In the genomic region with DNA sequence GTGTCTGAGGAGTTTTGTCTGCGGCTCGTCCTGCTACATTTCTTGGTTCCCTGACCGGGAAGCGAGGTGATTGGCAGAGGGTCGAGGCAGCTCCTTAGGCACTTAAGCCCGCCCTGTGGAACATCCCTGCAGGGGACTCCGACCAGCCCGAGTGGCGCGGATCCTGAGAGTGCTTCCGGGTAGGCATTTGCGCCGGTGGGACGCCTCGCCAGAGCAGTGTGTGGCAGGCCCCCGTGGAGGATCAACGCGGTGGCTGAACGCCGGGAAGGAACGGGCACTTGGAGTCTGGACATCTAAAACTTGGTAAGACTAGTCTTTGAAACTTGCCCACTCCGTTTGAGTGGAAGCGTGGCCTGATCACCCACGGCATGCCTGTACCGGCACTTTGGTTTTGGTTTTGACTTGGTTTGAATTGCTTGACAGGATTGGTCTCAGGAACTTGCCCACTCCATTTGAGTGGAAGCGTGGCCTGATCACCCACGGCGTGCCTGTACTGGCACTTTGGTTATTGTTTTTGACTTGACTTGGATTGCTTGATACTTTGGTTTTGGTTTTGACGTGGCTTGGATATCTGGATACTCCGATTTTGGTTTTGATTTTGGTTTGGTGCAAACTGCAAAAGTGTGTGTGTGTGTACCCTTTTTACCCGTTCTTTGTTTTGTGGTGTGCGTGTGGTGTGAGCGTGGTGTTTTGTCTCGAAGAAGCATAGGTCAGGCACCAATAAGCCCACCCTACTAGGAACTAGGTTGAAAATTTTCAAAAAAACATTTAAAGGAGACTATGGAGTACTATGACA, we compare ENCODE assay signal across 8 cellular contexts. TPM values are rescaled to one million over a fixed set of nuclear protein-coding genes. Genes with fewer than 3 reads are reported as not detected.
A peak's percentile ranks its signal among the peaks of the same experiment; 100 is the strongest.
DNase-seq lines count a peak whose midpoint lies in the region; ATAC-seq and TF ChIP-seq lines count a peak whose summit lies in the region.
"Not testable (repeated sequence)": the region's sequence is repeated elsewhere in the genome, so short reads cannot be mapped to it uniquely, and the experiment has no call there.
"Had no signal": no experiment of that assay in that cellular context is flagged by ENCODE, and none has a peak within 500 bp of the region (broad histone marks: within the 10 kb centered on the region; RNA-seq: fewer than 3 reads in every experiment).

No MANE protein-coding gene starts in this region.

- not testable (repeated sequence) for H3K27me3 Mint-ChIP-seq in CD8-positive, alpha-beta memory T cell; activated CD4-positive, alpha-beta memory T cell treated with anti-CD3 and anti-CD28 coated beads, Interleukin-2, amount 10 ng/mL, durations not matched to agents 7 days and 5 days; activated naive CD4-positive, alpha-beta T cell treated with anti-CD3 and anti-CD28 coated beads, Interleukin-2, amount 50 U/mL, for 24 hours; effector memory CD8-positive, alpha-beta T cell; stimulated activated memory B cell treated with anti-CD40 and anti-IgM and Interleukin-4, amounts not matched to agents 10 μg/mL and 1 μg/mL and 100 μg/mL, for 72 hours

- H2AFZ ChIP-seq in OCI-LY7 (ENCODE audit: low read length), result not testable (repeated sequence)

- peak overlapping the region in 6 of 7 donors; percentile 9 to 89 (median 60) for H3K4me3 Mint-ChIP-seq in CD8-positive, alpha-beta memory T cell
- peak overlapping the region; percentile 50 for H3K4me3 Mint-ChIP-seq in activated CD4-positive, alpha-beta memory T cell treated with anti-CD3 and anti-CD28 coated beads, Interleukin-2, amount 10 ng/mL, durations not matched to agents 7 days and 5 days
- H3K4me3 Mint-ChIP-seq in activated naive CD4-positive, alpha-beta T cell treated with anti-CD3 and anti-CD28 coated beads, Interleukin-2, amount 50 U/mL, for 24 hours; stimulated activated memory B cell treated with anti-CD40 and anti-IgM and Interleukin-4, amounts not matched to agents 10 μg/mL and 1 μg/mL and 100 μg/mL, for 72 hours: not testable (repeated sequence)
- peak overlapping the region; percentile 17 to 38 for H3K4me3 Mint-ChIP-seq in effector memory CD8-positive, alpha-beta T cell

- BruUV-seq in OCI-LY7 (replicated peaks; lab: Mats Ljungman, UMichigan), result not testable (repeated sequence)

- H3K27ac ChIP-seq in CD8-positive, alpha-beta memory T cell (ENCODE audit: low read depth, low read length), result peak overlapping the region; percentile 70
- peak overlapping the region; percentile 60 for H3K27ac ChIP-seq in OCI-LY7 (ENCODE audit: low read depth, low read length, poor library complexity, severe bottlenecking)

- H3K36me3 ChIP-seq in CD8-positive, alpha-beta memory T cell (ENCODE audit: insufficient read depth, low read length), result not testable (repeated sequence)
- H3K36me3 ChIP-seq in OCI-LY7 (ENCODE audit: insufficient read depth, low read length), result peaks cover 19% of the 10 kb centered on the region

- CTCF ChIA-PET in CD8-positive, alpha-beta memory T cell (lab: Charles Lee); OCI-LY7 (lab: Charles Lee; ENCODE audit: unreplicated experiment); activated CD4-positive, alpha-beta memory T cell treated with anti-CD3 and anti-CD28 coated beads, Interleukin-2, amount 10 ng/mL, durations not matched to agents 7 days and 5 days (lab: Charles Lee): not testable (repeated sequence)

- peaks cover 49% of the 10 kb centered on the region for H3K79me2 ChIP-seq in OCI-LY7 (ENCODE audit: insufficient read depth, low read depth, low read length)

- TF ChIP-seq CTCF in OCI-LY7 (conservative IDR thresholded peaks at IDR 0.05; ENCODE audit: low read length), result not testable (repeated sequence)

- peaks cover 32 to 48% (median 45%) of the 10 kb centered on the region in 3 donors for H3K4me1 Mint-ChIP-seq in CD8-positive, alpha-beta memory T cell
- peaks cover 58% of the 10 kb centered on the region for H3K4me1 Mint-ChIP-seq in activated CD4-positive, alpha-beta memory T cell treated with anti-CD3 and anti-CD28 coated beads, Interleukin-2, amount 10 ng/mL, durations not matched to agents 7 days and 5 days
- not testable (repeated sequence) for H3K4me1 Mint-ChIP-seq in activated naive CD4-positive, alpha-beta T cell treated with anti-CD3 and anti-CD28 coated beads, Interleukin-2, amount 50 U/mL, for 24 hours
- H3K4me1 Mint-ChIP-seq in effector memory CD8-positive, alpha-beta T cell (ENCODE audit: low read depth in 2 of 2), result peaks cover 24 to 36% of the 10 kb centered on the region in 2 donors
- H3K4me1 Mint-ChIP-seq in stimulated activated memory B cell treated with anti-CD40 and anti-IgM and Interleukin-4, amounts not matched to agents 10 μg/mL and 1 μg/mL and 100 μg/mL, for 72 hours, result peaks cover 47% of the 10 kb centered on the region

- not testable (repeated sequence) for H3K9me3 ChIP-seq in CD8-positive, alpha-beta memory T cell (ENCODE audit: low read length); OCI-LY7 (ENCODE audit: low read length)

- H3K27me3 ChIP-seq in CD8-positive, alpha-beta memory T cell (ENCODE audit: insufficient read depth, low read length, poor library complexity, severe bottlenecking), result not testable (repeated sequence)

- not testable (repeated sequence) for H4K20me1 ChIP-seq in OCI-LY7 (ENCODE audit: insufficient read depth, low read length)

- DNase-seq in CD8-positive, alpha-beta memory T cell; OCI-LY7 (ENCODE audit: low spot score); activated CD4-positive, alpha-beta memory T cell treated with anti-CD3 and anti-CD28 coated beads, Interleukin-2, amount 10 ng/mL, durations not matched to agents 7 days and 5 days; effector memory CD8-positive, alpha-beta T cell: not testable (repeated sequence)
- DNase-seq in activated CD8-positive, alpha-beta memory T cell treated with anti-CD3 and anti-CD28 coated beads, Interleukin-2, amount 50 U/mL, for 48 hours, result peak; percentile 50

- POLR2A ChIA-PET in CD8-positive, alpha-beta memory T cell (lab: Charles Lee); activated CD4-positive, alpha-beta memory T cell treated with anti-CD3 and anti-CD28 coated beads, Interleukin-2, amount 10 ng/mL, durations not matched to agents 7 days and 5 days (lab: Charles Lee): not testable (repeated sequence)
- POLR2A ChIA-PET in OCI-LY7 (lab: Charles Lee), result interaction anchor here (0.8 kb wide), 1 partner anchor 11 kb away, joined by 3 read pairs; no protein-coding TSS in a partner anchor

- not testable (repeated sequence) for H3K9me3 Mint-ChIP-seq in CD8-positive, alpha-beta memory T cell; activated CD4-positive, alpha-beta memory T cell treated with anti-CD3 and anti-CD28 coated beads, Interleukin-2, amount 10 ng/mL, durations not matched to agents 7 days and 5 days; activated naive CD4-positive, alpha-beta T cell treated with anti-CD3 and anti-CD28 coated beads, Interleukin-2, amount 50 U/mL, for 24 hours; effector memory CD8-positive, alpha-beta T cell; stimulated activated memory B cell treated with anti-CD40 and anti-IgM and Interleukin-4, amounts not matched to agents 10 μg/mL and 1 μg/mL and 100 μg/mL, for 72 hours

- H3K4me2 ChIP-seq in OCI-LY7 (ENCODE audit: low read length), result peak overlapping the region; percentile 85

- not testable (repeated sequence) for H3K9me2 ChIP-seq in OCI-LY7 (ENCODE audit: insufficient read depth, low read length)

- not testable (repeated sequence) for ATAC-seq in effector memory CD8-positive, alpha-beta T cell (replicated peaks); stimulated activated memory B cell treated with anti-CD40 and anti-IgM and Interleukin-4, amounts not matched to agents 10 μg/mL and 1 μg/mL and 100 μg/mL, for 72 hours

- not testable (repeated sequence) for H3K4me1 ChIP-seq in CD8-positive, alpha-beta memory T cell (ENCODE audit: insufficient read depth, low read length)
- peaks cover 72% of the 10 kb centered on the region for H3K4me1 ChIP-seq in OCI-LY7 (ENCODE audit: insufficient read depth, low read length, poor library complexity, severe bottlenecking)

- not testable (repeated sequence) for H3K4me3 ChIP-seq in CD8-positive, alpha-beta memory T cell (ENCODE audit: low read length)
- peak overlapping the region; percentile 74 for H3K4me3 ChIP-seq in OCI-LY7 (ENCODE audit: low read depth, low read length, poor library complexity, severe bottlenecking)

- H3K36me3 Mint-ChIP-seq in CD8-positive, alpha-beta memory T cell; activated CD4-positive, alpha-beta memory T cell treated with anti-CD3 and anti-CD28 coated beads, Interleukin-2, amount 10 ng/mL, durations not matched to agents 7 days and 5 days (ENCODE audit: low read depth); activated naive CD4-positive, alpha-beta T cell treated with anti-CD3 and anti-CD28 coated beads, Interleukin-2, amount 50 U/mL, for 24 hours; effector memory CD8-positive, alpha-beta T cell (ENCODE audit: insufficient read depth); stimulated activated memory B cell treated with anti-CD40 and anti-IgM and Interleukin-4, amounts not matched to agents 10 μg/mL and 1 μg/mL and 100 μg/mL, for 72 hours: not testable (repeated sequence)

- H3K27ac Mint-ChIP-seq in CD8-positive, alpha-beta memory T cell, result peak overlapping the region in 7 of 8 donors; percentile 9 to 86 (median 68)
- peak overlapping the region; percentile 59 for H3K27ac Mint-ChIP-seq in activated CD4-positive, alpha-beta memory T cell treated with anti-CD3 and anti-CD28 coated beads, Interleukin-2, amount 10 ng/mL, durations not matched to agents 7 days and 5 days
- peak overlapping the region; percentile 8 for H3K27ac Mint-ChIP-seq in activated naive CD4-positive, alpha-beta T cell treated with anti-CD3 and anti-CD28 coated beads, Interleukin-2, amount 50 U/mL, for 24 hours
- H3K27ac Mint-ChIP-seq in effector memory CD8-positive, alpha-beta T cell, result peak overlapping the region; percentile 36 to 74
- H3K27ac Mint-ChIP-seq in stimulated activated memory B cell treated with anti-CD40 and anti-IgM and Interleukin-4, amounts not matched to agents 10 μg/mL and 1 μg/mL and 100 μg/mL, for 72 hours, result peak overlapping the region; percentile 66

- intact Hi-C loops in OCI-LY7 (cut with micrococcal nuclease; ENCODE audit: unreplicated experiment), result not testable (repeated sequence)

RNA-seq across cellular contexts. Expression of a gene that starts 6.7 kb away (rescaled TPM):
- 10 to 100 TPM; 63.1 to 70.0 TPM for total RNA-seq in CD8-positive, alpha-beta memory T cell
- polyA plus RNA-seq in CD8-positive, alpha-beta memory T cell, result 4.0 TPM
- 111 and 165 TPM in 2 replicates for total RNA-seq in OCI-LY7 (2014; rRNA removed; shearing (Covaris generic))
- 80.5 and 88.2 TPM in 2 replicates for total RNA-seq in OCI-LY7 (2022)
- 10 to 100 TPM; 64.1 to 64.4 TPM for total RNA-seq in activated CD4-positive, alpha-beta memory T cell treated with anti-CD3 and anti-CD28 coated beads, Interleukin-2, amount 10 ng/mL, durations not matched to agents 7 days and 5 days
- total RNA-seq: HFFc6 had no signal

Comparison
In these comparisons a context has a peak if more than half of its experiments do, and no peak if none do; other contexts are left out.
1. H3K27ac Mint-ChIP-seq: peak in every context shown above with its lines; median percentile 68 in CD8-positive, alpha-beta memory T cell; 66 in stimulated activated memory B cell treated with anti-CD40 and anti-IgM and Interleukin-4, amounts not matched to agents 10 μg/mL and 1 μg/mL and 100 μg/mL, for 72 hours; 59 in activated CD4-positive, alpha-beta memory T cell treated with anti-CD3 and anti-CD28 coated beads, Interleukin-2, amount 10 ng/mL, durations not matched to agents 7 days and 5 days; 55 in effector memory CD8-positive, alpha-beta T cell; 8 in activated naive CD4-positive, alpha-beta T cell treated with anti-CD3 and anti-CD28 coated beads, Interleukin-2, amount 50 U/mL, for 24 hours.